15 cellular contexts compared by ENCODE assay signal in the genomic region with DNA sequence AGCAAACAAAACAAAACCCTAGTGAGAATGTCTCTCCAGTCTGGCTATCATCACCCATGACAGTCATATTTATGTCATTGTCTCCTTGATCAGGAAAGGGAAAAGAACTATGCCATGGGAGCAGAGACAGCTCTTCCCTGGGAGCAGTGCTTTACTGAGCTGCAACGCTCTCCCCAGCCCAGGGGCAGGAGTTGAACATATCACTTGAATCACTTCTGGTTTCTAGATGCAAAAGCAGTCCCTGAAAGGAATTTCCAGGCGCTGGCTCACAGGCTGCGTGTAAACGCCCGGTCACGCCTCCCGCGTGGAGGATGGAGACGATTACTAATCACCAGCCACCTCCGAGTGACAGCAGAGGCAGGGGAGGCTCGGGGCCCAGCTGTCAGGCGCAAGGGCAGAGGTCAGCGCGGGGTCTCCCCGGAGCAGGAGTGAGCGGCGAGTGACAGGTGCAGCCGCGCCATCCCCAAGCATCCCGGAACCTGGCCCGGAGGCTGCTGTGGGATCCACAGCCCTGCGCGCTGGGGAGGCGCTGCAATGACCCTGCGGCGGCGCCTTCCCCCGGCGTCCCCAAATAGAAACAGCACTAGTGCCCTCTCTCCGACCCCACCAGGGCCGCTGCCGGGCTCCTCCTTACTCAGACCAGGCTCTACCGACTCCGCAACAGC. TPM values are rescaled to one million over a fixed set of nuclear protein-coding genes. Genes with fewer than 3 reads are reported as not detected.
DNase-seq lines count a peak whose midpoint lies in the region; ATAC-seq and TF ChIP-seq lines count a peak whose summit lies in the region.
"Had no signal": no experiment of that assay in that cellular context is flagged by ENCODE, and none has a peak within 500 bp of the region (broad histone marks: within the 10 kb centered on the region; RNA-seq: fewer than 3 reads in every experiment).

No MANE protein-coding gene starts in this region.

- TF ChIP-seq CTCF in epithelial cell of proximal tubule (conservative IDR thresholded peaks at IDR 0.05; ENCODE audit: low read depth, low read length): no peak

- H3K4me3 ChIP-seq in HUES6 (ENCODE audit: low read depth, low read length): peak overlapping the region; percentile 51
- H3K4me3 ChIP-seq in epithelial cell of proximal tubule (ENCODE audit: low read depth, low read length): peak overlapping the region; percentile 40
- H3K4me3 ChIP-seq in skeletal muscle cell (ENCODE audit: low read depth, low read length): no peak overlapping the region

- H3K36me3 ChIP-seq in HUES6 (ENCODE audit: control insufficient read depth, insufficient read depth, low read length): no peaks in the 10 kb centered on the region

- DNase-seq in epithelial cell of proximal tubule (ENCODE audit: low read depth) (no peak), left kidney (ENCODE audit: low read depth, low spot score) (peak; percentile 66), skeletal muscle cell (ENCODE audit: low read depth) (peak; percentile 43), NCI-H1694 treated with DMSO at 0.1 percent for 48 hours (lab: John Stamatoyannopoulos, UW) (no peak)
- DNase-seq: activated CD4-positive, alpha-beta T cell treated with anti-CD3 and anti-CD28 coated beads for 1 hour; activated effector memory CD4-positive, alpha-beta T cell treated with anti-CD3 and anti-CD28 coated beads, Interleukin-2, amount 50 U/mL, for 16 hours; CD4-positive, CD25-positive, alpha-beta regulatory T cell; NCI-H345; stimulated activated CD4-positive, alpha-beta T cell treated with anti-CD3 and anti-CD28 coated beads, Interleukin-2, amount 100 ng/mL, for 24 hours had no signal

- H3K27ac ChIP-seq in HUES6 (ENCODE audit: low read depth, low read length): no peak overlapping the region

- no peak for ATAC-seq in GM21786 (IDR thresholded peaks at IDR 0.05; ENCODE audit: unreplicated experiment)
- no peak for ATAC-seq in GM21529 (IDR thresholded peaks at IDR 0.05; ENCODE audit: unreplicated experiment)
- no peak for ATAC-seq in HG02571 (IDR thresholded peaks at IDR 0.05; ENCODE audit: unreplicated experiment)

- H3K9me3 ChIP-seq in HUES6 (ENCODE audit: control insufficient read depth, insufficient read depth, low read depth, low read length): no peaks in the 10 kb centered on the region

- no peaks in the 10 kb centered on the region for H3K4me1 ChIP-seq in HUES6 (ENCODE audit: control insufficient read depth, insufficient read depth, low read length)

- H3K9ac ChIP-seq in HUES6 (ENCODE audit: low read length): no peak overlapping the region

- H3K27me3 ChIP-seq in HUES6 (ENCODE audit: control insufficient read depth, insufficient read depth, low read length): peaks cover 33% of the 10 kb centered on the region

RNA-seq across cellular contexts. Expression of gene DCLK1, which starts 23.5 kb away (rescaled TPM):
- total RNA-seq in epithelial cell of proximal tubule: 1.2 and 2.2 TPM in 2 replicates
- total RNA-seq: CD4-positive, CD25-positive, alpha-beta regulatory T cell had no signal

RNA-seq across cellular contexts. Expression of gene SOHLH2, which starts 59.7 kb away (rescaled TPM):
- total RNA-seq in epithelial cell of proximal tubule: not detected in 2 replicates
- total RNA-seq: CD4-positive, CD25-positive, alpha-beta regulatory T cell; dermis microvascular lymphatic vessel endothelial cell; SK-MEL-5 had no signal

Comparison
In these comparisons a context has a peak if more than half of its experiments do, and no peak if none do; other contexts are left out.
1. DNase-seq: peak in left kidney (single experiment) and skeletal muscle cell (single experiment); none in epithelial cell of proximal tubule (single experiment) and NCI-H1694 treated with DMSO at 0.1 percent for 48 hours (single experiment).